3 cellular contexts compared by ENCODE assay signal in the genomic region with DNA sequence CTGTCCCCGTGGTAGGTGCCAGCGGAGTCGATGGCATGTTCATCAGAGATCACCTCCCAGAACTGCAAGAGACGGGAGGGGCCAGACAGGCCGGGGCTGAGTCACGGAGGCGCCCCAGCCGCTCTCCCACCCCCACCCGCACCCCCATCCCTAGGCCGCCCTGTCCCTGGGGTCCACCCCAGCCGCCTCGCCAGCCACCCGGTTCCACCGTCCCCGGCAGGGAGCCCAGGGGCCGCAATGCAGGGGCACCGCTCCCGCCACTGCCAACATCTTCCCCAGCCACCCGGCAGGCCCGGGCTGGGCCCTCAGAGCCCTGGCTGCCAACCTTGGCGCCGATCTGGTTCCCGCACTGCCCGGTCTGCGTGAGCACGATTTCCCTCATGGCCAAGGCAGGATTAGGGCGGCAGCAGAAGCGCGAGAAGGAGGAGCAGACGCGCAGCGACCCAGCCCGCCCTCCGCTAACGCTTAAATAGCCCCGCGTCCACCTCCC. TPM values are rescaled to one million over a fixed set of nuclear protein-coding genes. Genes with fewer than 3 reads are reported as not detected.
"Had no signal": no experiment of that assay in that cellular context is flagged by ENCODE, and none has a peak within 500 bp of the region (broad histone marks: within the 10 kb centered on the region; RNA-seq: fewer than 3 reads in every experiment).

A gene (minus strand): TSS at position 440 of the 490 bp plus-strand sequence. CDS start 58 bp downstream, at position 382.

RNA-seq across cellular contexts. Expression of the gene that starts here (rescaled TPM):
- total RNA-seq: GM23248, H4, HFFc6 had no signal
